8 cellular contexts compared by ENCODE assay signal in genomic region chr1:173122958-173123852, GRCh38.
DNase-seq lines count a peak whose midpoint lies in the region; TF ChIP-seq lines count a peak whose summit lies in the region.

No MANE protein-coding gene starts in this region.

- 27 to 35% methylated on average over 12 of the region's 12 CpGs for WGBS in GM23248 (ENCODE audit: low coverage in 1 of 2, low lambda C conversion rate in 2 of 2, missing lambda C conversion rate in 2 of 2), 2 experiments
- 74% methylated on average over 12 of the region's 12 CpGs for WGBS in thymus

- peak overlapping the region; percentile 59 for H3K9ac ChIP-seq in GM23248

- H3K79me2 ChIP-seq in GM23248 (ENCODE audit: insufficient read depth): no peaks in the 10 kb centered on the region

- H2AFZ ChIP-seq in GM23248: peak overlapping the region; percentile 85

- H3K9me3 ChIP-seq in GM23248 (ENCODE audit: low read depth): no peaks in the 10 kb centered on the region
- H3K9me3 ChIP-seq in thymus (ENCODE audit: control insufficient read depth): no peaks in the 10 kb centered on the region

- no peaks in the 10 kb centered on the region for H3K27me3 Mint-ChIP-seq in endothelial cell (ENCODE audit: unreplicated experiment)
- H3K27me3 Mint-ChIP-seq in activated CD4-positive, alpha-beta T cell treated with anti-CD3 and anti-CD28 coated beads, Interleukin-2, amount 10 ng/mL, durations not matched to agents 24 days and 14 days: no peaks in the 10 kb centered on the region

- peaks cover 14% of the 10 kb centered on the region for H3F3A ChIP-seq in GM23248 (ENCODE audit: insufficient read depth)

- TF ChIP-seq CTCF in endothelial cell (IDR thresholded peaks at IDR 0.05; ENCODE audit: unreplicated experiment): no peak

- in situ Hi-C loops in GM23248 (cut with MboI): no loop called here

- H4K20me1 ChIP-seq in GM23248 (ENCODE audit: insufficient read depth): no peaks in the 10 kb centered on the region

- DNase-seq in GM23248 (peak; percentile 89), OCI-M1 (lab: John Stamatoyannopoulos, UW) (peak; percentile 72), endothelial cell (ENCODE audit: low spot score) (peak; percentile 7), lung microvascular endothelial cell (ENCODE audit: low read depth in 2 of 2) (peak; percentile 63 to 87), NCI-H1105 (lab: John Stamatoyannopoulos, UW) (no peak), cerebellar nuclear complex (lab: John Stamatoyannopoulos, UW) (no peak)
- no peak for DNase-seq in activated CD4-positive, alpha-beta T cell treated with anti-CD3 and anti-CD28 coated beads, Interleukin-2, amount 10 ng/mL, durations not matched to agents 24 days and 14 days

- H3K27me3 ChIP-seq in GM23248 (replicated peaks; ENCODE audit: insufficient read depth): no peaks in the 10 kb centered on the region
- no peaks in the 10 kb centered on the region for H3K27me3 ChIP-seq in thymus (ENCODE audit: control insufficient read depth, insufficient read depth)

- no peak overlapping the region for H3K4me3 Mint-ChIP-seq in endothelial cell (ENCODE audit: unreplicated experiment)
- H3K4me3 Mint-ChIP-seq in activated CD4-positive, alpha-beta T cell treated with anti-CD3 and anti-CD28 coated beads, Interleukin-2, amount 10 ng/mL, durations not matched to agents 24 days and 14 days: no peak overlapping the region

- H3K27ac Mint-ChIP-seq in endothelial cell (ENCODE audit: unreplicated experiment): peak overlapping the region; percentile 59
- no peak overlapping the region for H3K27ac Mint-ChIP-seq in activated CD4-positive, alpha-beta T cell treated with anti-CD3 and anti-CD28 coated beads, Interleukin-2, amount 10 ng/mL, durations not matched to agents 24 days and 14 days

- H3K4me1 ChIP-seq in GM23248 (ENCODE audit: insufficient read depth) (peaks cover 17% of the 10 kb centered on the region), thymus (ENCODE audit: control insufficient read depth, insufficient read depth, low read length) (no peaks in the 10 kb centered on the region)

- peak overlapping the region; percentile 67 for H3K4me3 ChIP-seq in GM23248
- no peak overlapping the region for H3K4me3 ChIP-seq in thymus (ENCODE audit: low read length)

- H3K36me3 ChIP-seq in GM23248 (ENCODE audit: low read depth): no peaks in the 10 kb centered on the region
- H3K36me3 ChIP-seq in thymus (ENCODE audit: control insufficient read depth, insufficient read depth): no peaks in the 10 kb centered on the region

- H3K9me2 ChIP-seq in GM23248 (ENCODE audit: insufficient read depth): no peaks in the 10 kb centered on the region

- peaks cover 14% of the 10 kb centered on the region for H3K4me1 Mint-ChIP-seq in endothelial cell (ENCODE audit: unreplicated experiment)
- no peaks in the 10 kb centered on the region for H3K4me1 Mint-ChIP-seq in activated CD4-positive, alpha-beta T cell treated with anti-CD3 and anti-CD28 coated beads, Interleukin-2, amount 10 ng/mL, durations not matched to agents 24 days and 14 days

- H3K9me3 Mint-ChIP-seq in endothelial cell (ENCODE audit: unreplicated experiment): no peaks in the 10 kb centered on the region
- no peaks in the 10 kb centered on the region for H3K9me3 Mint-ChIP-seq in activated CD4-positive, alpha-beta T cell treated with anti-CD3 and anti-CD28 coated beads, Interleukin-2, amount 10 ng/mL, durations not matched to agents 24 days and 14 days

- peak overlapping the region; percentile 68 for H3K27ac ChIP-seq in GM23248
- H3K27ac ChIP-seq in thymus (ENCODE audit: low read depth): peak overlapping the region; percentile 82

- intact Hi-C loops in activated CD4-positive, alpha-beta T cell treated with anti-CD3 and anti-CD28 coated beads, Interleukin-2, amount 10 ng/mL, durations not matched to agents 24 days and 14 days (cut with micrococcal nuclease): no loop called here

- H3K36me3 Mint-ChIP-seq in endothelial cell (ENCODE audit: low read depth, unreplicated experiment): no peaks in the 10 kb centered on the region
- H3K36me3 Mint-ChIP-seq in activated CD4-positive, alpha-beta T cell treated with anti-CD3 and anti-CD28 coated beads, Interleukin-2, amount 10 ng/mL, durations not matched to agents 24 days and 14 days (ENCODE audit: low read depth): no peaks in the 10 kb centered on the region

- peak overlapping the region; percentile 79 for H3K4me2 ChIP-seq in GM23248 (ENCODE audit: unreplicated experiment)

Comparison
In these comparisons a context has a peak if more than half of its experiments do, and no peak if none do; other contexts are left out.
1. DNase-seq: peak in GM23248 (single experiment), OCI-M1 (single experiment), endothelial cell (single experiment) and lung microvascular endothelial cell (2 of 2); none in activated CD4-positive, alpha-beta T cell treated with anti-CD3 and anti-CD28 coated beads, Interleukin-2, amount 10 ng/mL, durations not matched to agents 24 days and 14 days (single experiment), NCI-H1105 (single experiment) and cerebellar nuclear complex (0 of 2).